In the genomic region with DNA sequence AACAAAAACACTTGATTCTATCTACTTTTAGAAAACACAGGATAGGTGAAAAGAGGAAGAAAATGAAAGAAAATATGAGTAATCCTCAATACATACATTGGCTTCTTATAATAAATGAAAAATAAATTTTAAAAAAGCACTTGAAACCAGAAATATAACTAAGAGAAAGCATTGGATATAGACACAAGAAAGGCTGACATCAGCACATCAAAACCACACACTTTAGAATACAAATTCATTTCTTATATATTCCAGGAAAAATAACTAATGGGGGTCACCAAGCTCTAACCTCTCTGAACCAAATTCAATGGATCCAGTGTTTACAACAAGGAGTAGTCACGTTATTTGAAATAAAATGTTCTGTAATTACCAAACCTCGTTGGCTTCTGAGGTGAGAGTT, we compare ENCODE assay signal across 20 cellular contexts.
"Had no signal": no experiment of that assay in that cellular context is flagged by ENCODE, and none has a peak within 500 bp of the region (broad histone marks: within the 10 kb centered on the region; RNA-seq: fewer than 3 reads in every experiment).

No MANE protein-coding gene starts in this region.

- H3K4me3 ChIP-seq: heart right ventricle, ovary, right atrium auricular region, stomach, thoracic aorta, transverse colon had no signal

- H3K27ac Mint-ChIP-seq: nephron progenitor cell had no signal

- H3K36me3 ChIP-seq: heart right ventricle, ovary, right atrium auricular region, stomach, thoracic aorta, transverse colon had no signal

- ATAC-seq: esophagus mucosa; heart right ventricle; naive thymus-derived CD4-positive, alpha-beta T cell had no signal

- H3K4me3 Mint-ChIP-seq: naive thymus-derived CD4-positive, alpha-beta T cell; nephron progenitor cell had no signal

- H3K27ac ChIP-seq: heart right ventricle, ovary, right atrium auricular region, stomach, thoracic aorta, transverse colon had no signal

- H3K27me3 ChIP-seq: heart right ventricle, ovary, right atrium auricular region, stomach, transverse colon had no signal

- H3K27me3 Mint-ChIP-seq: naive thymus-derived CD4-positive, alpha-beta T cell had no signal

- H3K9me3 ChIP-seq: heart right ventricle, ovary, right atrium auricular region, stomach, thoracic aorta, transverse colon had no signal

- DNase-seq: effector memory CD4-positive, alpha-beta T cell; heart right ventricle; hypothalamus; kidney glomerular epithelial cell; mesendoderm; naive thymus-derived CD4-positive, alpha-beta T cell; nephron progenitor cell; ovary; small intestine; stimulated activated CD4-positive, alpha-beta T cell treated with anti-CD3 and anti-CD28 coated beads, Interleukin-12 subunit alpha, Interleukin-12 subunit beta, amount 100 ng/mL, for 4 hours; stimulated activated naive CD4-positive, alpha-beta T cell; stomach; substantia nigra; transverse colon had no signal

- FAIRE-seq: endometrium, frontal cortex, islet of Langerhans, small intestine had no signal

- H3K4me1 ChIP-seq: heart right ventricle, right atrium auricular region, stomach, transverse colon had no signal
